ENCODE assay signal across 10 cellular contexts in genomic region chr15:68307131-68307928, GRCh38. TPM values are rescaled to one million over a fixed set of nuclear protein-coding genes. Genes with fewer than 3 reads are reported as not detected.
DNase-seq lines count a peak whose midpoint lies in the region; ATAC-seq and TF ChIP-seq lines count a peak whose summit lies in the region.
"Had no signal": no experiment of that assay in that cellular context is flagged by ENCODE, and none has a peak within 500 bp of the region (broad histone marks: within the 10 kb centered on the region; RNA-seq: fewer than 3 reads in every experiment).

No MANE protein-coding gene starts in this region.

- 80 to 85% methylated on average over 13 to 14 of the region's 14 CpGs for WGBS in thyroid gland, 2 donors

- H2AFZ ChIP-seq in osteoblast (ENCODE audit: low read length): no peak overlapping the region

- no peak for ATAC-seq in HG02870 (IDR thresholded peaks at IDR 0.05; ENCODE audit: unreplicated experiment)

- H3K9me3 ChIP-seq in HUES48 (ENCODE audit: control insufficient read depth, insufficient read depth, low read length) (no peaks in the 10 kb centered on the region), colonic mucosa (no peaks in the 10 kb centered on the region), osteoblast (ENCODE audit: low read depth, low read length) (no peaks in the 10 kb centered on the region), thyroid gland (no peaks in the 10 kb centered on the region)
- H3K9me3 ChIP-seq: Caco-2, mucosa of descending colon had no signal

- H3K9ac ChIP-seq in HUES48 (ENCODE audit: low read depth, low read length) (no peak overlapping the region), colonic mucosa (ENCODE audit: low read depth in 2 of 2, low read length in 2 of 2) (no peak overlapping the region)

- H3K27me3 ChIP-seq in HUES48 (ENCODE audit: control insufficient read depth, insufficient read depth, low read length) (no peaks in the 10 kb centered on the region), colonic mucosa (no peaks in the 10 kb centered on the region), osteoblast (ENCODE audit: insufficient read depth, low read length) (no peaks in the 10 kb centered on the region), thyroid gland (no peaks in the 10 kb centered on the region)

- peak overlapping the region; percentile 26 for H3K27ac ChIP-seq in HUES48 (ENCODE audit: low read depth, low read length)
- H3K27ac ChIP-seq in colonic mucosa: no peak overlapping the region
- H3K27ac ChIP-seq in osteoblast (ENCODE audit: low read depth, low read length): peak overlapping the region; percentile 5
- no peak overlapping the region for H3K27ac ChIP-seq in thyroid gland

- no peaks in the 10 kb centered on the region for H3K79me2 ChIP-seq in osteoblast (ENCODE audit: insufficient read depth, low read length)

- H3K4me3 ChIP-seq in HUES48 (ENCODE audit: low read depth, low read length) (no peak overlapping the region), colonic mucosa (no peak overlapping the region), osteoblast (ENCODE audit: insufficient read depth, low read length) (no peak overlapping the region), thyroid gland (replicated peaks in 1 of 3) (no peak overlapping the region)
- H3K4me3 ChIP-seq: mucosa of descending colon had no signal

- TF ChIP-seq POLR2A in thyroid gland (IDR thresholded peaks at IDR 0.05): no peak

- H3K4me1 ChIP-seq in HUES48 (ENCODE audit: control insufficient read depth, insufficient read depth, low read length) (peaks cover 28% of the 10 kb centered on the region), colonic mucosa (no peaks in the 10 kb centered on the region), osteoblast (ENCODE audit: insufficient read depth, low read length) (peaks cover 10% of the 10 kb centered on the region), thyroid gland (peaks cover 0 to 10% of the 10 kb centered on the region in 2 donors)

- H3K4me2 ChIP-seq in osteoblast (ENCODE audit: insufficient read depth, low read length): no peak overlapping the region

- intact Hi-C loops in colonic mucosa (cut with DNase I) (loop anchor here (2.0 kb wide), 1 partner anchor 75 kb away; no protein-coding TSS in a partner anchor), thyroid gland (cut with DNase I) (loop anchor here (5.0 kb wide), 2 partner anchors 75 to 245 kb away; no protein-coding TSS in a partner anchor)

- H4K20me1 ChIP-seq in osteoblast (ENCODE audit: insufficient read depth, low read length): peaks cover 10% of the 10 kb centered on the region

- TF ChIP-seq CTCF in colonic mucosa (IDR thresholded peaks at IDR 0.05) (no peak), osteoblast (IDR thresholded peaks at IDR 0.05; ENCODE audit: extremely low read depth, low read depth, low read length) (no peak), thyroid gland (IDR thresholded peaks at IDR 0.05) (no peak)

- peak; percentile 60 for DNase-seq in ELF-1 (ENCODE audit: low read depth, low spot score)
- DNase-seq in colonic mucosa: peak; percentile 13
- no peak for DNase-seq in osteoblast (ENCODE audit: insufficient read length, low spot score, missing footprints)
- DNase-seq in hippocampal formation (lab: John Stamatoyannopoulos, UW): no peak
- no peak for DNase-seq in NCI-H1694 treated with DMSO at 0.1 percent for 48 hours (lab: John Stamatoyannopoulos, UW)
- no peak for DNase-seq in thyroid gland

- H3K36me3 ChIP-seq in HUES48 (ENCODE audit: control insufficient read depth, insufficient read depth, low read length) (no peaks in the 10 kb centered on the region), colonic mucosa (no peaks in the 10 kb centered on the region), osteoblast (ENCODE audit: insufficient read depth, low read length) (peaks cover 87% of the 10 kb centered on the region), thyroid gland (no peaks in the 10 kb centered on the region)

RNA-seq across cellular contexts. Expression of gene FEM1B, which starts 29.8 kb away (rescaled TPM):
- total RNA-seq in colonic mucosa (10 to 100 TPM; 34.4 to 52.4 TPM), osteoblast (35.5 and 41.5 TPM in 2 replicates), thyroid gland (10 to 100 TPM; 43.2 to 60.4 (median 45.2) TPM)

Comparison
In these comparisons a context has a peak if more than half of its experiments do, and no peak if none do; other contexts are left out.
1. DNase-seq: peak in ELF-1 (single experiment) and colonic mucosa (single experiment); none in osteoblast (single experiment), hippocampal formation (0 of 2), NCI-H1694 treated with DMSO at 0.1 percent for 48 hours (single experiment) and thyroid gland (0 of 2).
2. H3K27ac ChIP-seq: peak in HUES48 (single experiment) and osteoblast (single experiment); none in colonic mucosa (single experiment) and thyroid gland (0 of 3).